ENCODE assay signal across 23 cellular contexts in genomic region chr2:120999374-121000097, GRCh38.
DNase-seq lines count a peak whose midpoint lies in the region; ATAC-seq and TF ChIP-seq lines count a peak whose summit lies in the region.
"Had no signal": no experiment of that assay in that cellular context is flagged by ENCODE, and none has a peak within 500 bp of the region (broad histone marks: within the 10 kb centered on the region; RNA-seq: fewer than 3 reads in every experiment).

No MANE protein-coding gene starts in this region.

- DNase-seq in right atrium auricular region (ENCODE audit: low spot score), result peak; percentile 53
- DNase-seq in left cardiac atrium, result no peak
- DNase-seq in esophagus muscularis mucosa (ENCODE audit: extremely low spot score), result peak; percentile 85
- DNase-seq in sciatic nerve (ENCODE audit: low spot score), result no peak
- DNase-seq in caudate nucleus (lab: John Stamatoyannopoulos, UW), result no peak
- DNase-seq in medulla oblongata (ENCODE audit: extremely low spot score), result no peak
- DNase-seq in COLO668 (lab: John Stamatoyannopoulos, UW; ENCODE audit: unreplicated experiment), result no peak
- DNase-seq: C1 segment of cervical spinal cord; Caco-2; CD4-positive, alpha-beta memory T cell; DMS79 treated with DMSO at 0.1 percent for 48 hours; GF-D8; NCI-H1048; NCI-H1417; NCI-H1694; NCI-H2029 treated with DMSO at 0.1 percent for 48 hours; NCI-H446 treated with DMSO at 0.1 percent for 48 hours; NCI-H526; NCI-H82; NK-92 treated with Interleukin-12 subunit alpha and Interleukin-12 subunit beta, amount 100 ng/mL, for 24 hours; PC-9; SJCRH30 had no signal

- TF ChIP-seq CTCF in right atrium auricular region (IDR thresholded peaks at IDR 0.05) (no peak), esophagus muscularis mucosa (IDR thresholded peaks at IDR 0.05) (no peak)

- H3K9me3 ChIP-seq in right atrium auricular region (no peaks in the 10 kb centered on the region), esophagus muscularis mucosa (no peaks in the 10 kb centered on the region)
- H3K9me3 ChIP-seq: Caco-2, SJCRH30 had no signal

- 90% methylated on average over 3 of the region's 6 CpGs for WGBS in esophagus muscularis mucosa

- intact Hi-C loops in left cardiac atrium (cut with DNase I) (no loop called here), esophagus muscularis mucosa (cut with DNase I) (no loop called here), sciatic nerve (cut with DNase I) (no loop called here)

- no peak overlapping the region for H3K27ac ChIP-seq in right atrium auricular region
- H3K27ac ChIP-seq in esophagus muscularis mucosa (replicated peaks in 1 of 4), result no peak overlapping the region
- H3K27ac ChIP-seq in caudate nucleus (ENCODE audit: low read depth, low read length), result no peak overlapping the region
- H3K27ac ChIP-seq: PC-9, SJCRH30 had no signal

- H3K4me3 ChIP-seq in right atrium auricular region, result no peak overlapping the region
- no peak overlapping the region for H3K4me3 ChIP-seq in esophagus muscularis mucosa
- H3K4me3 ChIP-seq: PC-9, SJCRH30 had no signal

- H3K27me3 ChIP-seq in right atrium auricular region (no peaks in the 10 kb centered on the region), esophagus muscularis mucosa (no peaks in the 10 kb centered on the region)
- H3K27me3 ChIP-seq: SJCRH30 had no signal

- no peak for TF ChIP-seq POLR2A in esophagus muscularis mucosa (IDR thresholded peaks at IDR 0.05; ENCODE audit: low read depth)

- H3K4me1 ChIP-seq in right atrium auricular region (no peaks in the 10 kb centered on the region), esophagus muscularis mucosa (no peaks in the 10 kb centered on the region)
- H3K4me1 ChIP-seq: SJCRH30 had no signal

- H3K36me3 ChIP-seq in right atrium auricular region (no peaks in the 10 kb centered on the region), esophagus muscularis mucosa (no peaks in the 10 kb centered on the region)

- TF ChIP-seq EP300 in esophagus muscularis mucosa (IDR thresholded peaks at IDR 0.05), result no peak

- ATAC-seq in left cardiac atrium, result no peak
- ATAC-seq in sciatic nerve, result peak; percentile 24
- ATAC-seq: Right ventricle myocardium inferior had no signal

Comparison
In these comparisons a context has a peak if more than half of its experiments do, and no peak if none do; other contexts are left out.
1. DNase-seq: peak in right atrium auricular region (single experiment) and esophagus muscularis mucosa (single experiment); none in left cardiac atrium (single experiment), sciatic nerve (single experiment), caudate nucleus (0 of 61), medulla oblongata (single experiment) and COLO668 (single experiment).